ENCODE assay signal across 1 cellular context in the genomic region with DNA sequence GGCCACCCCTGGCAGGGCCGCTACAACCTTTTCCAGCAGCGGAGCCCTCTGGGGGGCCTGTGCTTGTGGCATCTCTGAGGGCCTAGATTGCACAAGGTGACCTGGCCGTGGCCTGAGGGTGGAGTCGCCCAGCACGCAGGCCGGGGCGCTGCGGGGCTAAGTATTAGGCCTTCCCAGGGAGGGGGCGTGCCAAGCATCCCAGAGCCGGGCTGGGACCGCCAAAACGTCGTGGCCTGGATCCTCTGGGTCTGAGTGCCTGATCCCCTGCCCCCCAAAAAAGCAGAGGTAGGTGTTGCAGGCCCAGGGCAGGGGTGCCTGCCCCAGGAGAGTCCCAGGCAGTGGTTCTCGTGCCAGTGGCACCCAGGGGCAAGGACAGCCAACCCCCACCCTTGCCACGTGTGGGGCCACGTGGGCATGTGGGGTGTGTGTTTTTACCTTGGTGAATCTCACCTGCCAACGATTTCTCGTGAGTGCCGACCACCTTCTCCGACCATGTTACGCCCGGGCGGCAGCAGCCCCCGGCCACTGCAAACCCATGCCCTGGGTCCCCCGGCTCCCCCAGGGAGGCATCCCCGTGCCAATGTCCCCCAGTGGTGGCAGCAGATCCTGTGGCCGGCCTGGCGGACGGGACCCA.
TF ChIP-seq lines count a peak whose summit lies in the region.

No MANE protein-coding gene starts in this region.

TF ChIP-seq in endothelial cell of umbilical vein, 7 proteins besides CTCF, POLR2A, EP300 and RAD21:
- TF ChIP-seq POLR2AphosphoS5 (IDR thresholded peaks at IDR 0.05; ENCODE audit: insufficient read depth, low read depth, low read length) (no peak), EZH2 (IDR thresholded peaks at IDR 0.05; ENCODE audit: borderline replicate concordance, low read depth, low read length, severe bottlenecking) (no peak), JUN (IDR thresholded peaks at IDR 0.05; ENCODE audit: borderline replicate concordance, insufficient read depth, insufficient read length, low read depth) (no peak), FOS (IDR thresholded peaks at IDR 0.05; ENCODE audit: borderline replicate concordance, insufficient read depth, low read length) (no peak), GATA2 (IDR thresholded peaks at IDR 0.05; ENCODE audit: insufficient read depth, insufficient read length, low read depth, low read length) (no peak), MYC (IDR thresholded peaks at IDR 0.05; ENCODE audit: low read depth, low read length) (no peak)
- TF ChIP-seq, protein P1, sequence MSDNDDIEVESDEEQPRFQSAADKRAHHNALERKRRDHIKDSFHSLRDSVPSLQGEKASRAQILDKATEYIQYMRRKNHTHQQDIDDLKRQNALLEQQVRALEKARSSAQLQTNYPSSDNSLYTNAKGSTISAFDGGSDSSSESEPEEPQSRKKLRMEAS (IDR thresholded peaks at IDR 0.05; ENCODE audit: insufficient read depth, insufficient read length), result no peak
TF ChIP-seq in endothelial cell of umbilical vein: peak in this region for 0.
